16 cellular contexts compared by ENCODE assay signal in the genomic region with DNA sequence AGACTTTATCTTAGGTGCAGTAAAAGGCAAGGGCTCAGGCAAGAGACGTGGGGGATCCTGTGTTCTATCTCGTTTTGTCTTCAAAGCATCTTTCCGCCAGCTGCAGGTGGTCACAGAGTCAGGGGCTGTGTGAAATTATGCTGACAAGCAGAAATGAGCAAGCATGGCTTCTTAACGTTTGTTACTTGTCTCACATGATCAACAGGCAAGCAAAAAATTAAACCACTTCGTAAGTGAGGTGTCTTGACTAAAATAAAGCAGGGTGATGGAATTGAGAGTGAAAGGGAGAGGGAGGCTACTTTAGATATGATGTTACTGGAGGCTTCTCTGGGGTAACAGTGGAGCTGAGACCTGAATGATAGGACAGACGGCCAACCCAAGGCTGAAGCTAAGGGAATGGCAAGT. TPM values are rescaled to one million over a fixed set of nuclear protein-coding genes. Genes with fewer than 3 reads are reported as not detected.
DNase-seq lines count a peak whose midpoint lies in the region; ATAC-seq and TF ChIP-seq lines count a peak whose summit lies in the region.
"Had no signal": no experiment of that assay in that cellular context is flagged by ENCODE, and none has a peak within 500 bp of the region (broad histone marks: within the 10 kb centered on the region; RNA-seq: fewer than 3 reads in every experiment).

No MANE protein-coding gene starts in this region.

- peak overlapping the region; percentile 97; the same call in 1 of the 2 replicates for H2AFZ ChIP-seq in PC-9

- no peaks in the 10 kb centered on the region for H3K9me2 ChIP-seq in PC-9 (ENCODE audit: insufficient read depth)

- POLR2A ChIA-PET in PC-9 (lab: Charles Lee; ENCODE audit: unreplicated experiment), result no interaction called here
- POLR2A ChIA-PET in RWPE1 (lab: Yijun Ruan, JAX; ENCODE audit: low non-redundant PET), result no interaction called here

- no peaks in the 10 kb centered on the region for H4K20me1 ChIP-seq in PC-9 (ENCODE audit: insufficient read depth)

- peaks cover 28% of the 10 kb centered on the region for H3K79me2 ChIP-seq in PC-9 (ENCODE audit: low read depth)

- H3K4me1 ChIP-seq in PC-9 (replicated peaks; ENCODE audit: insufficient read depth) (peaks cover 23% of the 10 kb centered on the region), body of pancreas (peaks cover 9% of the 10 kb centered on the region)

- H3K4me2 ChIP-seq in PC-9, result peak overlapping the region; percentile 91

- WGBS in body of pancreas, 2 donors, result 60 to 71% methylated on average over 6 of the region's 6 CpGs

- no peaks in the 10 kb centered on the region for H3K9me3 Mint-ChIP-seq in T-helper 1 cell treated with Interleukin-12 subunit alpha and Interleukin-12 subunit beta and Interleukin-4 antibody, amounts not matched to agents 30 μg/mL and 1 μg/mL, for 36 hours
- no peaks in the 10 kb centered on the region for H3K9me3 Mint-ChIP-seq in natural killer cell treated with Interleukin-12 subunit alpha and Interleukin-12 subunit beta and Interleukin-15 and Interleukin-18, amount 100 ng/mL, for 72 hours
- H3K9me3 Mint-ChIP-seq: activated naive CD4-positive, alpha-beta T cell treated with anti-CD3 and anti-CD28 coated beads, Interleukin-2, amount 50 U/mL, for 24 hours had no signal

- H3K27ac Mint-ChIP-seq in T-helper 1 cell treated with Interleukin-12 subunit alpha and Interleukin-12 subunit beta and Interleukin-4 antibody, amounts not matched to agents 30 μg/mL and 1 μg/mL, for 36 hours, result peak overlapping the region; percentile 32
- H3K27ac Mint-ChIP-seq in natural killer cell treated with Interleukin-12 subunit alpha and Interleukin-12 subunit beta and Interleukin-15 and Interleukin-18, amount 100 ng/mL, for 72 hours, result peak overlapping the region; percentile 80 to 89

- H3F3A ChIP-seq in PC-9 (ENCODE audit: insufficient read depth, low read depth), result peaks cover 26% of the 10 kb centered on the region

- no peaks in the 10 kb centered on the region for H3K27me3 ChIP-seq in PC-9 (ENCODE audit: insufficient read depth, low read depth)
- H3K27me3 ChIP-seq in body of pancreas, result no peaks in the 10 kb centered on the region
- H3K27me3 ChIP-seq: gastroesophageal sphincter, tibial artery had no signal

- no peaks in the 10 kb centered on the region for H3K27me3 Mint-ChIP-seq in T-helper 1 cell treated with Interleukin-12 subunit alpha and Interleukin-12 subunit beta and Interleukin-4 antibody, amounts not matched to agents 30 μg/mL and 1 μg/mL, for 36 hours (ENCODE audit: low read depth)
- no peaks in the 10 kb centered on the region for H3K27me3 Mint-ChIP-seq in natural killer cell treated with Interleukin-12 subunit alpha and Interleukin-12 subunit beta and Interleukin-15 and Interleukin-18, amount 100 ng/mL, for 72 hours
- H3K27me3 Mint-ChIP-seq: activated naive CD4-positive, alpha-beta T cell treated with anti-CD3 and anti-CD28 coated beads, Interleukin-2, amount 50 U/mL, for 24 hours had no signal

- no peaks in the 10 kb centered on the region for H3K36me3 Mint-ChIP-seq in T-helper 1 cell treated with Interleukin-12 subunit alpha and Interleukin-12 subunit beta and Interleukin-4 antibody, amounts not matched to agents 30 μg/mL and 1 μg/mL, for 36 hours (ENCODE audit: low read depth)
- H3K36me3 Mint-ChIP-seq in natural killer cell treated with Interleukin-12 subunit alpha and Interleukin-12 subunit beta and Interleukin-15 and Interleukin-18, amount 100 ng/mL, for 72 hours, result no peaks in the 10 kb centered on the region
- H3K36me3 Mint-ChIP-seq: activated naive CD4-positive, alpha-beta T cell treated with anti-CD3 and anti-CD28 coated beads, Interleukin-2, amount 50 U/mL, for 24 hours had no signal

- no peak overlapping the region for H3K4me3 Mint-ChIP-seq in T-helper 1 cell treated with Interleukin-12 subunit alpha and Interleukin-12 subunit beta and Interleukin-4 antibody, amounts not matched to agents 30 μg/mL and 1 μg/mL, for 36 hours
- peak overlapping the region; percentile 90 for H3K4me3 Mint-ChIP-seq in natural killer cell treated with Interleukin-12 subunit alpha and Interleukin-12 subunit beta and Interleukin-15 and Interleukin-18, amount 100 ng/mL, for 72 hours

- TF ChIP-seq POLR2A in body of pancreas (IDR thresholded peaks at IDR 0.05), result no peak

- no peak overlapping the region for H3K4me3 ChIP-seq in PC-9
- H3K4me3 ChIP-seq in body of pancreas, result no peak overlapping the region

- TF ChIP-seq CTCF in PC-9 (conservative IDR thresholded peaks at IDR 0.05) (no peak), RWPE1 (conservative IDR thresholded peaks at IDR 0.05; ENCODE audit: low read depth) (no peak), body of pancreas (IDR thresholded peaks at IDR 0.05) (no peak)

- CTCF ChIA-PET in PC-9 (lab: Charles Lee), result no interaction called here
- CTCF ChIA-PET in RWPE1 (lab: Yijun Ruan, JAX), result interaction anchor here (0.6 kb wide), 1 partner anchor 17 kb away, joined by 5 read pairs; no protein-coding TSS in a partner anchor

- no TSS peak for BruUV-seq in PC-9 (replicated peaks; lab: Mats Ljungman, UMichigan)

- H3K9me3 ChIP-seq in PC-9 (ENCODE audit: insufficient read depth, low read depth) (no peaks in the 10 kb centered on the region; the same call in 1 of the 2 replicates), body of pancreas (no peaks in the 10 kb centered on the region)
- H3K9me3 ChIP-seq: gastroesophageal sphincter, tibial artery had no signal

- H3K36me3 ChIP-seq in PC-9 (ENCODE audit: low read depth), result no peaks in the 10 kb centered on the region
- H3K36me3 ChIP-seq in body of pancreas (replicated peaks in 1 of 2; ENCODE audit: insufficient read depth in 1 of 2, low read depth in 2 of 2), result no peaks in the 10 kb centered on the region
- H3K36me3 ChIP-seq: gastroesophageal sphincter, tibial artery had no signal

- H3K27ac ChIP-seq in PC-9 (peak overlapping the region; percentile 83), RWPE1 (no peak overlapping the region), body of pancreas (no peak overlapping the region)
- H3K27ac ChIP-seq: 22Rv1 had no signal

- H3K4me1 Mint-ChIP-seq in T-helper 1 cell treated with Interleukin-12 subunit alpha and Interleukin-12 subunit beta and Interleukin-4 antibody, amounts not matched to agents 30 μg/mL and 1 μg/mL, for 36 hours (ENCODE audit: low read depth), result peaks cover 13% of the 10 kb centered on the region
- peaks cover 17 to 22% of the 10 kb centered on the region in 2 donors for H3K4me1 Mint-ChIP-seq in natural killer cell treated with Interleukin-12 subunit alpha and Interleukin-12 subunit beta and Interleukin-15 and Interleukin-18, amount 100 ng/mL, for 72 hours (ENCODE audit: low read depth in 2 of 2)

- ATAC-seq in GM21367 (IDR thresholded peaks at IDR 0.05; ENCODE audit: unreplicated experiment) (peak; percentile 20), HG02623 (IDR thresholded peaks at IDR 0.05; ENCODE audit: unreplicated experiment) (no peak), body of pancreas (no peak)
- no peak for ATAC-seq in natural killer cell treated with Interleukin-12 subunit alpha and Interleukin-12 subunit beta and Interleukin-15 and Interleukin-18, amount 100 ng/mL, for 72 hours
- ATAC-seq: activated CD4-positive, CD25-positive, alpha-beta regulatory T cell treated with anti-CD3 and anti-CD28 coated beads, Interleukin-2, amount 50 U/mL, for 24 hours; gastroesophageal sphincter; left colon had no signal

- DNase-seq in T-helper 1 cell (no peak), PC-9 (no peak), RWPE1 (ENCODE audit: low spot score) (no peak), body of pancreas (no peak)
- no peak for DNase-seq in natural killer cell treated with Interleukin-12 subunit alpha and Interleukin-12 subunit beta and Interleukin-15 and Interleukin-18, amount 100 ng/mL, for 72 hours (ENCODE audit: low spot score)
- DNase-seq: left colon, NCI-H446, Right ventricle myocardium superior, tibial artery had no signal

- intact Hi-C loops in PC-9 (cut with micrococcal nuclease; ENCODE audit: unreplicated experiment), result no loop called here
- intact Hi-C loops in body of pancreas (cut with DNase I), result no loop called here

RNA-seq across cellular contexts. Expression of a gene that starts 1.4 kb away (rescaled TPM):
- 6.2 and 6.6 TPM in 2 replicates for total RNA-seq in PC-9 (2021)
- 1 to 10 TPM; 2.0 to 3.1 TPM for total RNA-seq in natural killer cell treated with Interleukin-12 subunit alpha and Interleukin-12 subunit beta and Interleukin-15 and Interleukin-18, amount 100 ng/mL, for 72 hours
- 1 to 10 TPM; 2.1 to 3.3 TPM for total RNA-seq in body of pancreas
